In the genomic region with DNA sequence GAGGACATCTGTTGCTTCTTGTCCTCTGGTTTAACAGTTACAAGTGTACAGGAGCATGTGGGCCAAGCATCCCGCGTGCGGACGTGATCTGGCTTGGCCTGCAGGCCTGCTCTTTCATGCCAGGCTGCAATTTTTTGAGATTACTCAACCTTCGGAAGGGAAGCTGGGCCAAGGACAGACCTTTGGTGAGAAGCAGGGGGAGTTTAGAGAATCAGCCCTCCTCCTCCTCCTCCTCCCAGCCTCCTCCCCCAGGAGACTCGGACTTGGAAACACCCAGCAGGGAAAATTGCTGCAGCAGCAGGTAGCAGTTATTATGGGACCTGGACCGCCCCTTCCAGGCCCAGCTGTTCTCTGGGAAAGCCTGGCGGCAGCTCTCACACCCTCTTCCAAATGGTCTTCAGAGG, we compare ENCODE assay signal across 9 cellular contexts. TPM values are rescaled to one million over a fixed set of nuclear protein-coding genes. Genes with fewer than 3 reads are reported as not detected.
A peak's percentile ranks its signal among the peaks of the same experiment; 100 is the strongest.
DNase-seq lines count a peak whose midpoint lies in the region.
"Had no signal": no experiment of that assay in that cellular context is flagged by ENCODE, and none has a peak within 500 bp of the region (broad histone marks: within the 10 kb centered on the region; RNA-seq: fewer than 3 reads in every experiment).

No MANE protein-coding gene starts in this region.

- no peak overlapping the region for H3K4me3 ChIP-seq in H7 (ENCODE audit: insufficient read depth, low read depth, low read length)
- H3K4me3 ChIP-seq: A549 had no signal

- DNase-seq in NCI-H2081 (lab: John Stamatoyannopoulos, UW): peak; percentile 36 to 53
- DNase-seq in NCI-H2081 treated with DMSO at 0.1 percent for 48 hours (lab: John Stamatoyannopoulos, UW): no peak
- DNase-seq in amniotic epithelial cell (ENCODE audit: low read depth): peak; percentile 96
- peak; percentile 92 for DNase-seq in kidney tubule cell (ENCODE audit: low spot score)
- DNase-seq in ureter (ENCODE audit: low spot score): peak; percentile 92
- no peak for DNase-seq in ecto neural progenitor cell (ENCODE audit: low spot score)
- DNase-seq in NCI-H187 treated with DMSO at 0.1 percent for 48 hours (lab: John Stamatoyannopoulos, UW): no peak
- DNase-seq in H7: no peak

- no peaks in the 10 kb centered on the region for H3K36me3 ChIP-seq in H7 (replicated peaks; ENCODE audit: control insufficient read depth, insufficient read depth, low read length)

- H3K27me3 ChIP-seq in H7 (ENCODE audit: control insufficient read depth, insufficient read depth, low read length): peaks cover 3% of the 10 kb centered on the region; the same call in 1 of the 2 replicates

RNA-seq across cellular contexts. Expression of gene KLHL36, which starts 5.1 kb away (rescaled TPM):
- total RNA-seq in ureter: 55.9 TPM
- total RNA-seq in H7 (2014; rRNA removed; shearing (Covaris generic)): 76.6 and 92.3 TPM in 2 replicates

RNA-seq across cellular contexts. Expression of gene COTL1, which starts 25.3 kb away (rescaled TPM):
- 79.6 TPM for total RNA-seq in ureter
- 114 and 118 TPM in 2 replicates for total RNA-seq in H7 (2014; rRNA removed; shearing (Covaris generic))

RNA-seq across cellular contexts. Expression of gene USP10, which starts 56.6 kb away (rescaled TPM):
- total RNA-seq in ureter: 103 TPM
- 132 and 150 TPM in 2 replicates for total RNA-seq in H7 (2014; rRNA removed; shearing (Covaris generic))

Comparison
In these comparisons a context has a peak if more than half of its experiments do, and no peak if none do; other contexts are left out.
1. DNase-seq: peak in NCI-H2081 (2 of 2), amniotic epithelial cell (single experiment), kidney tubule cell (single experiment) and ureter (single experiment); none in NCI-H2081 treated with DMSO at 0.1 percent for 48 hours (single experiment), ecto neural progenitor cell (single experiment), NCI-H187 treated with DMSO at 0.1 percent for 48 hours (single experiment) and H7 (single experiment).